ENCODE assay signal across 8 cellular contexts in genomic region chr3:127590593-127591477, GRCh38. TPM values are rescaled to one million over a fixed set of nuclear protein-coding genes. Genes with fewer than 3 reads are reported as not detected.
DNase-seq lines count a peak whose midpoint lies in the region; ATAC-seq, FAIRE-seq and TF ChIP-seq lines count a peak whose summit lies in the region.

TPRA1 (minus strand) TSS chr3:127590733; CDS start chr3:127580146, 10,587 bp downstream.

- TF ChIP-seq CTCF in astrocyte of the cerebellum (IDR thresholded peaks at IDR 0.05; ENCODE audit: low read depth, low read length, missing control alignments) (no peak), hepatocyte (IDR thresholded peaks at IDR 0.05; ENCODE audit: poor library complexity) (peak; percentile 37)

- H3K4me3 ChIP-seq in astrocyte of the cerebellum (ENCODE audit: low read depth, low read length), result peak within 1 kb of the TSS; percentile 82
- peak within 1 kb of the TSS; percentile 41 for H3K4me3 ChIP-seq in hepatocyte

- H3K79me2 ChIP-seq in hepatocyte, result peaks cover 41% of the 10 kb centered on the region

- ATAC-seq in HG02973 (IDR thresholded peaks at IDR 0.05; ENCODE audit: unreplicated experiment), result peak; percentile 64

- peak within 1 kb of the TSS; percentile 65 for H2AFZ ChIP-seq in hepatocyte

- no peaks in the 10 kb centered on the region for H3K9me3 ChIP-seq in hepatocyte (ENCODE audit: low read depth)

- no peaks in the 10 kb centered on the region for H3K9me2 ChIP-seq in hepatocyte (replicated peaks; ENCODE audit: insufficient read depth)

- in situ Hi-C loops in astrocyte of the cerebellum (cut with HindIII; ENCODE audit: low sequenced_read_pairs), result no loop called here

- peak within 1 kb of the TSS; percentile 87 for H3K27ac ChIP-seq in hepatocyte

- under 1% methylated on average over 55 of the region's 72 CpGs for WGBS in hepatocyte (ENCODE audit: low lambda C conversion rate, missing lambda C conversion rate)

- peaks cover 14% of the 10 kb centered on the region for H3K4me1 ChIP-seq in hepatocyte (ENCODE audit: insufficient read depth)

- peaks cover 27% of the 10 kb centered on the region for H4K20me1 ChIP-seq in hepatocyte (ENCODE audit: insufficient read depth, poor library complexity, severe bottlenecking)

- H3K36me3 ChIP-seq in hepatocyte (replicated peaks; ENCODE audit: insufficient read depth, low read depth), result no peaks in the 10 kb centered on the region

- peak within 1 kb of the TSS; percentile 93 for H3K4me2 ChIP-seq in hepatocyte

- H3K27me3 ChIP-seq in hepatocyte, result no peaks in the 10 kb centered on the region

- DNase-seq in GM18507 (ENCODE audit: extremely low spot score, insufficient read length, low read depth) (peak; percentile 86), NCI-H1930 (lab: John Stamatoyannopoulos, UW) (peak; percentile 94 to 96), T-helper 9 cell (peak; percentile 67), astrocyte of the cerebellum (ENCODE audit: low read depth) (peak; percentile 94), hepatocyte (ENCODE audit: low spot score) (peak; percentile 96), renal cortical epithelial cell (ENCODE audit: low read depth) (peak; percentile 96), cortex of kidney (lab: John Stamatoyannopoulos, UW) (no peak)

- peak; percentile 97 for FAIRE-seq in GM18507 (lab: Jason Lieb, UNC)

RNA-seq across cellular contexts. Expression of gene TPRA1, which starts in this region (rescaled TPM):
- total RNA-seq in hepatocyte, result 39.9 and 41.0 TPM in 2 replicates
- polyA plus RNA-seq in hepatocyte, result 57.2 and 66.3 TPM in 2 replicates
- 54.2 and 110 TPM in 2 replicates for total RNA-seq in renal cortical epithelial cell
